In genomic region chr9:114684036-114684435, GRCh38 we compare ENCODE assay signal across 17 cellular contexts. TPM values are rescaled to one million over a fixed set of nuclear protein-coding genes. Genes with fewer than 3 reads are reported as not detected.
DNase-seq lines count a peak whose midpoint lies in the region; ATAC-seq, FAIRE-seq and TF ChIP-seq lines count a peak whose summit lies in the region.
"Had no signal": no experiment of that assay in that cellular context is flagged by ENCODE, and none has a peak within 500 bp of the region (broad histone marks: within the 10 kb centered on the region; RNA-seq: fewer than 3 reads in every experiment).

No MANE protein-coding gene starts in this region.

- peaks cover 70% of the 10 kb centered on the region for H3K4me1 Mint-ChIP-seq in activated CD8-positive, alpha-beta T cell treated with anti-CD3 and anti-CD28 coated beads for 36 hours (ENCODE audit: low read depth)
- peaks cover 73% of the 10 kb centered on the region for H3K4me1 Mint-ChIP-seq in activated CD8-positive, alpha-beta T cell treated with anti-CD3 and anti-CD28 coated beads, Interleukin-2, amount 10 ng/mL, durations not matched to agents 7 days and 5 days (ENCODE audit: low read depth)
- peaks cover 16 to 22% (median 17%) of the 10 kb centered on the region in 4 donors for H3K4me1 Mint-ChIP-seq in CD4-positive, alpha-beta memory T cell
- peaks cover 22% of the 10 kb centered on the region for H3K4me1 Mint-ChIP-seq in T-helper 17 cell

- no peak overlapping the region for H3K27ac ChIP-seq in CD4-positive, alpha-beta memory T cell (ENCODE audit: low read depth, low read length)
- H3K27ac ChIP-seq in K562 (ENCODE audit: extremely low read depth, low read depth, low read length) (no peak overlapping the region), uterus (no peak overlapping the region)
- H3K27ac ChIP-seq: KMS-11 had no signal

- peaks cover 2% of the 10 kb centered on the region for H3K27me3 Mint-ChIP-seq in activated CD8-positive, alpha-beta T cell treated with anti-CD3 and anti-CD28 coated beads for 36 hours
- H3K27me3 Mint-ChIP-seq in activated CD8-positive, alpha-beta T cell treated with anti-CD3 and anti-CD28 coated beads, Interleukin-2, amount 10 ng/mL, durations not matched to agents 7 days and 5 days (ENCODE audit: low read depth), result no peaks in the 10 kb centered on the region
- H3K27me3 Mint-ChIP-seq in CD4-positive, alpha-beta memory T cell, result peaks cover 0 to 2% of the 10 kb centered on the region in 2 donors
- H3K27me3 Mint-ChIP-seq in T-helper 17 cell, result peaks cover 6% of the 10 kb centered on the region

- CTCF ChIA-PET in activated CD8-positive, alpha-beta T cell treated with anti-CD3 and anti-CD28 coated beads for 36 hours (lab: Charles Lee), result interaction anchor here (1.0 to 7.7 kb wide), 7 partner anchors 8 to 334 kb away, joined by 3 to 188 read pairs (median 43); no protein-coding TSS in a partner anchor
- CTCF ChIA-PET in activated CD8-positive, alpha-beta T cell treated with anti-CD3 and anti-CD28 coated beads, Interleukin-2, amount 10 ng/mL, durations not matched to agents 7 days and 5 days (lab: Charles Lee), result interaction anchor here (1.1 to 9.9 kb wide), 6 partner anchors 9 to 245 kb away, joined by 3 to 243 read pairs (median 56); partner anchors contain the start of gene TNFSF8
- CTCF ChIA-PET in CD4-positive, alpha-beta memory T cell (lab: Charles Lee; ENCODE audit: partially characterized antibody), result interaction anchor here (0.8 to 6.1 kb wide), 7 partner anchors 13 to 328 kb away, joined by 3 to 233 read pairs (median 32); no protein-coding TSS in a partner anchor
- CTCF ChIA-PET in K562 (lab: Yijun Ruan, JAX; ENCODE audit: low intra/inter-chr PET ratio), result no interaction called here

- peaks cover 26% of the 10 kb centered on the region for H3K4me1 ChIP-seq in CD4-positive, alpha-beta memory T cell (ENCODE audit: insufficient read depth, low read length)
- H3K4me1 ChIP-seq in K562 (replicated peaks in 1 of 2; ENCODE audit: control insufficient read depth in 2 of 2, insufficient read depth in 2 of 2, low read length in 2 of 2), result no peaks in the 10 kb centered on the region
- H3K4me1 ChIP-seq in uterus, result no peaks in the 10 kb centered on the region

- H3K4me3 ChIP-seq in CD4-positive, alpha-beta memory T cell (ENCODE audit: low read length in 2 of 2), result no peak overlapping the region
- no peak overlapping the region for H3K4me3 ChIP-seq in K562
- H3K4me3 ChIP-seq in uterus, result no peak overlapping the region

- TF ChIP-seq EP300 in K562 (IDR thresholded peaks at IDR 0.05; ENCODE audit: low read length), result no peak

- H4K20me1 ChIP-seq in K562 (replicated peaks; ENCODE audit: control insufficient read depth, insufficient read depth, low read length), result no peaks in the 10 kb centered on the region

- 0% methylated on average over 6 of the region's 6 CpGs for WGBS in K562 (ENCODE audit: insufficient coverage, low coverage, missing lambda C conversion rate)

- H3K4me2 ChIP-seq in K562 (ENCODE audit: insufficient read depth, low read length), result no peak overlapping the region
- H3K4me2 ChIP-seq: KMS-11 had no signal

- no peaks in the 10 kb centered on the region for H3K79me2 ChIP-seq in K562 (ENCODE audit: control insufficient read depth, insufficient read depth, low read length)

- no peaks in the 10 kb centered on the region for H3K36me3 ChIP-seq in CD4-positive, alpha-beta memory T cell (ENCODE audit: insufficient read depth, low read length)
- H3K36me3 ChIP-seq in K562 (ENCODE audit: control insufficient read depth, insufficient read depth, low read length) (no peaks in the 10 kb centered on the region), uterus (no peaks in the 10 kb centered on the region)

- BruUV-seq in K562 (replicated peaks; lab: Mats Ljungman, UMichigan), result no TSS peak

- H3K27me3 ChIP-seq in CD4-positive, alpha-beta memory T cell (ENCODE audit: insufficient read depth, low read length), result no peaks in the 10 kb centered on the region
- H3K27me3 ChIP-seq in K562 (ENCODE audit: control insufficient read depth in 2 of 2, insufficient read depth in 2 of 2, low read length in 2 of 2) (peaks cover 0 to 2% of the 10 kb centered on the region in 2 experiments; a peak in 2 of 5 replicates), uterus (no peaks in the 10 kb centered on the region)

- no peak overlapping the region for H3K4me3 Mint-ChIP-seq in activated CD8-positive, alpha-beta T cell treated with anti-CD3 and anti-CD28 coated beads for 36 hours
- H3K4me3 Mint-ChIP-seq in activated CD8-positive, alpha-beta T cell treated with anti-CD3 and anti-CD28 coated beads, Interleukin-2, amount 10 ng/mL, durations not matched to agents 7 days and 5 days, result no peak overlapping the region
- no peak overlapping the region for H3K4me3 Mint-ChIP-seq in CD4-positive, alpha-beta memory T cell
- no peak overlapping the region for H3K4me3 Mint-ChIP-seq in T-helper 17 cell

- ATAC-seq in activated CD8-positive, alpha-beta T cell treated with anti-CD3 and anti-CD28 coated beads for 36 hours, result no peak
- ATAC-seq in activated CD8-positive, alpha-beta T cell treated with anti-CD3 and anti-CD28 coated beads, Interleukin-2, amount 10 ng/mL, durations not matched to agents 7 days and 5 days, result no peak
- ATAC-seq in T-helper 17 cell (no peak), K562 (no peak), GM21360 (IDR thresholded peaks at IDR 0.05; ENCODE audit: unreplicated experiment) (no peak)

- H3K36me3 Mint-ChIP-seq in activated CD8-positive, alpha-beta T cell treated with anti-CD3 and anti-CD28 coated beads for 36 hours (ENCODE audit: low read depth), result peaks cover 29% of the 10 kb centered on the region
- H3K36me3 Mint-ChIP-seq in activated CD8-positive, alpha-beta T cell treated with anti-CD3 and anti-CD28 coated beads, Interleukin-2, amount 10 ng/mL, durations not matched to agents 7 days and 5 days (ENCODE audit: low read depth), result peaks cover 46% of the 10 kb centered on the region
- H3K36me3 Mint-ChIP-seq in CD4-positive, alpha-beta memory T cell, result no peaks in the 10 kb centered on the region
- H3K36me3 Mint-ChIP-seq in T-helper 17 cell (ENCODE audit: low read depth), result no peaks in the 10 kb centered on the region

- no peak overlapping the region for H2AFZ ChIP-seq in K562 (ENCODE audit: low read depth, low read length)

- H3K9me3 Mint-ChIP-seq in activated CD8-positive, alpha-beta T cell treated with anti-CD3 and anti-CD28 coated beads for 36 hours, result peaks cover 13% of the 10 kb centered on the region
- H3K9me3 Mint-ChIP-seq in activated CD8-positive, alpha-beta T cell treated with anti-CD3 and anti-CD28 coated beads, Interleukin-2, amount 10 ng/mL, durations not matched to agents 7 days and 5 days (ENCODE audit: insufficient read depth), result peaks cover 27% of the 10 kb centered on the region
- H3K9me3 Mint-ChIP-seq in CD4-positive, alpha-beta memory T cell, result peaks cover 0 to 3% (median 0%) of the 10 kb centered on the region in 8 donors

- H3K9me1 ChIP-seq in K562 (ENCODE audit: control insufficient read depth, insufficient read depth, low read length), result no peaks in the 10 kb centered on the region

- in situ Hi-C loops in K562 (cut with MboI), result no loop called here

- no peaks in the 10 kb centered on the region for H3K9me3 ChIP-seq in CD4-positive, alpha-beta memory T cell (ENCODE audit: control insufficient read depth in 1 of 2, low read length in 2 of 2)
- H3K9me3 ChIP-seq in T-helper 17 cell (ENCODE audit: control insufficient read depth, low read length, poor library complexity, severe bottlenecking) (peaks cover 3% of the 10 kb centered on the region), K562 (replicated peaks; ENCODE audit: control insufficient read depth, insufficient read depth, low read depth, low read length) (no peaks in the 10 kb centered on the region), uterus (no peaks in the 10 kb centered on the region)

- H3K9ac ChIP-seq in K562 (ENCODE audit: insufficient read depth in 1 of 2, low read depth in 2 of 2, low read length in 2 of 2), result no peak overlapping the region
- H3K9ac ChIP-seq: KMS-11 had no signal

- intact Hi-C loops in activated CD8-positive, alpha-beta T cell treated with anti-CD3 and anti-CD28 coated beads for 36 hours (cut with micrococcal nuclease), result no loop called here
- intact Hi-C loops in CD4-positive, alpha-beta memory T cell (cut with micrococcal nuclease), result no loop called here
- intact Hi-C loops in K562 (cut with micrococcal nuclease), result loop anchor here (5.0 to 10.0 kb wide), 2 partner anchors 33 to 911 kb away; no protein-coding TSS in a partner anchor
- intact Hi-C loops in uterus (cut with DNase I; ENCODE audit: low total_unique reads), result no loop called here

- no peak for TF ChIP-seq RAD21 in K562 (CRISPR knock-in tag; conservative IDR thresholded peaks at IDR 0.05 in 1 of 2, IDR thresholded peaks at IDR 0.05 in 1 of 2)

- DNase-seq in activated CD8-positive, alpha-beta T cell treated with anti-CD3 and anti-CD28 coated beads for 36 hours, result peak; percentile 61
- DNase-seq in activated CD8-positive, alpha-beta T cell treated with anti-CD3 and anti-CD28 coated beads, Interleukin-2, amount 10 ng/mL, durations not matched to agents 7 days and 5 days, result no peak
- no peak for DNase-seq in CD4-positive, alpha-beta memory T cell
- no peak for DNase-seq in T-helper 17 cell
- DNase-seq in K562 (ENCODE audit: extremely low read depth in 1 of 4, low spot score in 3 of 4), result no peak
- DNase-seq in ecto neural progenitor cell (ENCODE audit: low spot score), result no peak
- no peak for DNase-seq in uterus
- DNase-seq: AML-193; DMS53; NCI-H1092 treated with DMSO at 0.1 percent for 48 hours; NCI-H1694; NK-92 treated with Interleukin-12 subunit alpha and Interleukin-12 subunit beta, amount 100 ng/mL, for 24 hours; OCI-M1 had no signal

- peak overlapping the region; percentile 63 for H3K27ac Mint-ChIP-seq in activated CD8-positive, alpha-beta T cell treated with anti-CD3 and anti-CD28 coated beads for 36 hours
- no peak overlapping the region for H3K27ac Mint-ChIP-seq in activated CD8-positive, alpha-beta T cell treated with anti-CD3 and anti-CD28 coated beads, Interleukin-2, amount 10 ng/mL, durations not matched to agents 7 days and 5 days
- H3K27ac Mint-ChIP-seq in CD4-positive, alpha-beta memory T cell, result peak overlapping the region in 4 of 7 donors; percentile 38 to 84 (median 65)
- H3K27ac Mint-ChIP-seq in T-helper 17 cell, result peak overlapping the region; percentile 48

- no peak for FAIRE-seq in K562 (lab: Jason Lieb, UNC)
- FAIRE-seq: H54 had no signal

- no peak for TF ChIP-seq POLR2A in K562 (conservative IDR thresholded peaks at IDR 0.05)
- no peak for TF ChIP-seq POLR2A in uterus (IDR thresholded peaks at IDR 0.05)

- TF ChIP-seq CTCF in activated CD8-positive, alpha-beta T cell treated with anti-CD3 and anti-CD28 coated beads for 36 hours (IDR thresholded peaks at IDR 0.05), result no peak
- TF ChIP-seq CTCF in K562 (IDR thresholded peaks at IDR 0.05 in 2 of 3, conservative IDR thresholded peaks at IDR 0.05 in 1 of 3; ENCODE audit: insufficient read depth in 2 of 3, low read depth in 1 of 3, low read length in 3 of 3) (no peak), uterus (IDR thresholded peaks at IDR 0.05) (no peak)

- POLR2A ChIA-PET in activated CD8-positive, alpha-beta T cell treated with anti-CD3 and anti-CD28 coated beads for 36 hours (lab: Charles Lee), result no interaction called here
- POLR2A ChIA-PET in activated CD8-positive, alpha-beta T cell treated with anti-CD3 and anti-CD28 coated beads, Interleukin-2, amount 10 ng/mL, durations not matched to agents 7 days and 5 days (lab: Charles Lee), result no interaction called here
- POLR2A ChIA-PET in CD4-positive, alpha-beta memory T cell (lab: Charles Lee; ENCODE audit: partially characterized antibody), result no interaction called here
- POLR2A ChIA-PET in K562 (lab: Yijun Ruan, JAX), result no interaction called here

RNA-seq across cellular contexts. Expression of gene TEX48, which starts 2.0 kb away (rescaled TPM):
- total RNA-seq in activated CD8-positive, alpha-beta T cell treated with anti-CD3 and anti-CD28 coated beads for 36 hours, result under 1 TPM in 1 of 2 experiments, not detected in 1; 0.65 TPM
- 1 to 10 TPM in 1 of 2 experiments, under 1 TPM in 1; 0.61 to 1.7 TPM for total RNA-seq in activated CD8-positive, alpha-beta T cell treated with anti-CD3 and anti-CD28 coated beads, Interleukin-2, amount 10 ng/mL, durations not matched to agents 7 days and 5 days
- not detected for total RNA-seq in CD4-positive, alpha-beta memory T cell
- under 1 TPM in 1 of 2 donors, not detected in 1; 0.33 TPM for polyA plus RNA-seq in CD4-positive, alpha-beta memory T cell
- not detected for total RNA-seq in T-helper 17 cell
- not detected in 2 replicates for total RNA-seq in K562 (2011; cell fraction: chromatin; rRNA removed; ENCODE audit: low replicate concordance)
- total RNA-seq in K562 (2011; cell fraction: nucleolus; rRNA removed), result not detected in 2 replicates
- total RNA-seq in K562 (2011; cell fraction: nucleoplasm; rRNA removed), result not detected in 2 replicates
- total RNA-seq in K562 (2014; rRNA removed), result not detected in 2 replicates
- total RNA-seq in K562 (2014; rRNA removed; fragmentation: Illumina TruSeq; extraction: Trizol), result not detected in 2 replicates
- total RNA-seq in K562 (2015; rRNA removed; fragmentation: Illumina TruSeq; extraction: Trizol), result not detected in 2 replicates
- total RNA-seq in K562 (2021), result not detected in 2 replicates
- not detected in 2 replicates for polyA plus RNA-seq in K562 (2011; rRNA removed)
- not detected in 2 replicates for polyA plus RNA-seq in K562 (2011; cell fraction: cytosol; rRNA removed)
- polyA plus RNA-seq in K562 (2011; cell fraction: nucleus; rRNA removed), result not detected in 2 replicates
- not detected in 2 replicates for polyA plus RNA-seq in K562 (2012)
- polyA plus RNA-seq in K562 (2014; fragmentation: Illumina TruSeq; extraction: Trizol), result not detected in 2 replicates
- polyA plus RNA-seq in K562 (2014; fragmentation: Nextera tagmentation; extraction: Ambion mirVana), result not detected
- not detected in 2 replicates for polyA plus RNA-seq in K562 (2014; rRNA removed)
- polyA minus RNA-seq in K562 (2011; rRNA and poly(A)+ RNA removed), result not detected in 2 replicates
- polyA minus RNA-seq in K562 (2011; cell fraction: cytosol; rRNA and poly(A)+ RNA removed), result not detected in 2 replicates
- not detected in 2 replicates for polyA minus RNA-seq in K562 (2011; cell fraction: nucleus; rRNA and poly(A)+ RNA removed)
- total RNA-seq in uterus, result not detected
- total RNA-seq: MCF 10A had no signal

RNA-seq across cellular contexts. Expression of gene TEX53, which starts 26.4 kb away (rescaled TPM):
- not detected for total RNA-seq in activated CD8-positive, alpha-beta T cell treated with anti-CD3 and anti-CD28 coated beads for 36 hours
- total RNA-seq in activated CD8-positive, alpha-beta T cell treated with anti-CD3 and anti-CD28 coated beads, Interleukin-2, amount 10 ng/mL, durations not matched to agents 7 days and 5 days, result not detected
- not detected for total RNA-seq in CD4-positive, alpha-beta memory T cell
- not detected for polyA plus RNA-seq in CD4-positive, alpha-beta memory T cell
- total RNA-seq in T-helper 17 cell (not detected), K562 (2014; rRNA removed) (not detected in 2 replicates), K562 (2014; rRNA removed; fragmentation: Illumina TruSeq; extraction: Trizol) (not detected in 2 replicates), K562 (2015; rRNA removed; fragmentation: Illumina TruSeq; extraction: Trizol) (not detected in 2 replicates), K562 (2021) (not detected in 2 replicates), uterus (not detected)
- not detected in 2 replicates for total RNA-seq in K562 (2011; cell fraction: chromatin; rRNA removed; ENCODE audit: low replicate concordance)
- not detected in 2 replicates for total RNA-seq in K562 (2011; cell fraction: nucleolus; rRNA removed)
- not detected in 2 replicates for total RNA-seq in K562 (2011; cell fraction: nucleoplasm; rRNA removed)
- polyA plus RNA-seq in K562 (2011; rRNA removed) (not detected in 2 replicates), K562 (2014; fragmentation: Illumina TruSeq; extraction: Trizol) (not detected in 2 replicates), K562 (2014; fragmentation: Nextera tagmentation; extraction: Ambion mirVana) (not detected), K562 (2014; rRNA removed) (not detected in 2 replicates)
- not detected in 2 replicates for polyA plus RNA-seq in K562 (2011; cell fraction: cytosol; rRNA removed)
- polyA plus RNA-seq in K562 (2011; cell fraction: nucleus; rRNA removed), result not detected in 2 replicates
- polyA plus RNA-seq in K562 (2012), result not detected in 2 replicates
- polyA minus RNA-seq in K562 (2011; rRNA and poly(A)+ RNA removed), result not detected in 2 replicates
- polyA minus RNA-seq in K562 (2011; cell fraction: cytosol; rRNA and poly(A)+ RNA removed), result not detected in 2 replicates
- not detected in 2 replicates for polyA minus RNA-seq in K562 (2011; cell fraction: nucleus; rRNA and poly(A)+ RNA removed)
- total RNA-seq: MCF 10A had no signal
